In the genomic region with DNA sequence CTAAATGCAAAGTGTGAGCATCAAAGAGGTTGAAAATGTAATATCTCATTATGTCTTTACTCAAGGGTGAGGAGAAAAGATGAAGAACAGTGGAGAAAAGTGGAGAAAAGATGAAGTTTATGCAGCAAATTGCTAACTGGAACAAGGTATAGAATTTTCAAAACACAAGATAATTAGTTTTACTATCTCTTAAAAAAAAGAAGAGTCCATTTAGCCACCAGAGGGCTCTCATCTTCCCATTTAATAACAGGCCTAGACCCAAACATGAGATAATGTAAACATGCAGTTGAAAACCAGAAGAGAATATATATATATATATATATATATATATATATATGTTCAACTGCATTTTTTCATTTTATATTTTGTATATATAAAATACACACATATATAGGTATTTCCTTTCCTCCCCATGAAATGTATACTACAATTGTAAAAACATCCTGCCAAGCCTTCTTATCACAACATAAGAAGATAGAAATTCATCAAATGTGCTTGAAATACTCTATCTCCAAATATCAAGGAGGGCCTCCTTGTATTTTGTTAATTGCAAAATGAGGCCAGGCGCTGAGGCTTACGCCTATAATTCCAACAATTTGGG, we compare ENCODE assay signal across 1 cellular context.
TF ChIP-seq lines count a peak whose summit lies in the region.

No MANE protein-coding gene starts in this region.

TF ChIP-seq in K562, 482 proteins besides CTCF, POLR2A, EP300 and RAD21 (continued from another document):
- TF ChIP-seq ELK3 (CRISPR knock-in tag; IDR thresholded peaks at IDR 0.05): no peak
- TF ChIP-seq GATAD2B (IDR thresholded peaks at IDR 0.05; ENCODE audit: borderline replicate concordance): no peak
- TF ChIP-seq ELF4 (CRISPR knock-in tag; IDR thresholded peaks at IDR 0.05): no peak
- TF ChIP-seq PTRF (tag; IDR thresholded peaks at IDR 0.05): no peak
